ENCODE assay signal across 21 cellular contexts in genomic region chr4:41260315-41260714, GRCh38. TPM values are rescaled to one million over a fixed set of nuclear protein-coding genes. Genes with fewer than 3 reads are reported as not detected.
"Had no signal": no experiment of that assay in that cellular context is flagged by ENCODE, and none has a peak within 500 bp of the region (broad histone marks: within the 10 kb centered on the region; RNA-seq: fewer than 3 reads in every experiment).

No MANE protein-coding gene starts in this region.

- FAIRE-seq: keratinocyte had no signal

- DNase-seq: activated CD4-positive, alpha-beta memory T cell treated with anti-CD3 and anti-CD28 coated beads, Interleukin-2, amount 10 ng/mL, durations not matched to agents 7 days and 5 days; activated CD4-positive, alpha-beta T cell treated with anti-CD3 and anti-CD28 coated beads, Interleukin-2, amount 10 ng/mL, durations not matched to agents 24 days and 14 days; activated gamma-delta T cell; activated naive CD4-positive, alpha-beta T cell treated with anti-CD3 and anti-CD28 coated beads, Interleukin-2, amount 50 U/mL, for 16 hours; activated naive CD8-positive, alpha-beta T cell treated with anti-CD3 and anti-CD28 coated beads, Interleukin-2, amount 50 U/mL, for 24 hours; aorta; cerebellar nuclear complex; cortex of kidney; heart right ventricle; left colon; sigmoid colon; stimulated activated CD4-positive, alpha-beta T cell treated with anti-CD3 and anti-CD28 coated beads, Interleukin-15, amount 100 ng/mL, for 24 hours; T-helper 17 cell; testis; trophoblast cell had no signal

- ATAC-seq: activated naive CD8-positive, alpha-beta T cell treated with anti-CD3 and anti-CD28 coated beads, Interleukin-2, amount 50 U/mL, for 24 hours; heart right ventricle; left colon; stimulated activated memory B cell treated with anti-CD40 and anti-IgM and Interleukin-4, amounts not matched to agents 10 μg/mL and 1 μg/mL and 100 μg/mL, for 72 hours; T-helper 17 cell had no signal

- H3K27ac ChIP-seq: epithelial cell of prostate, heart right ventricle, sigmoid colon, testis, vagina had no signal

- H3K4me2 ChIP-seq: smooth muscle cell had no signal

- H3K9me3 ChIP-seq: heart right ventricle, sigmoid colon, testis, vagina had no signal

- H3K27me3 ChIP-seq: testis, vagina had no signal

- H3K36me3 ChIP-seq: sigmoid colon had no signal

- H3K4me3 ChIP-seq: heart right ventricle, sigmoid colon, smooth muscle cell, testis, vagina had no signal

RNA-seq across cellular contexts. Expression of gene UCHL1, which starts 3.6 kb away (rescaled TPM):
- total RNA-seq: activated CD4-positive, alpha-beta memory T cell treated with anti-CD3 and anti-CD28 coated beads, Interleukin-2, amount 10 ng/mL, durations not matched to agents 7 days and 5 days; mononuclear cell; T-helper 17 cell had no signal
